In the genomic region with DNA sequence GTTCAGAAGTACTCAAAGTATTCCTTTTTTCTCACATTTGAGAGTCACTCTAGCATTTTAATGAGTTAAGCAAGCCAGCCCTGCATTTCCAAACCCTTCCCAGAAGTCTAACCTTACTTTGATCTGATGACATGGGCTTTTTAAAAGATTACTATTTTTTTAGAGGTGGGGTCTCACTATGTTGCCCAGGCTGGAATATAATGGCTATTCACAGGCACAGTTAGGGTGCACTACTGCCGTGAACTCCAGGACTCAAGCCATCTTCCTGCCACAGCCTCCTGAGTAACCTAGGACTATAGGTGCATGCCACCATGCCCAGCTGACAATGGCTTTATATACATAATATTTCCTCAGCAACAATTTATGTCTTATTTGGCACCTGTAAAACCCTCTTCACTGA, we compare ENCODE assay signal across 25 cellular contexts.
A peak's percentile ranks its signal among the peaks of the same experiment; 100 is the strongest.
DNase-seq lines count a peak whose midpoint lies in the region; ATAC-seq, FAIRE-seq and TF ChIP-seq lines count a peak whose summit lies in the region.
"Had no signal": no experiment of that assay in that cellular context is flagged by ENCODE, and none has a peak within 500 bp of the region (broad histone marks: within the 10 kb centered on the region; RNA-seq: fewer than 3 reads in every experiment).

No MANE protein-coding gene starts in this region.

- no peaks in the 10 kb centered on the region for H3K9me3 ChIP-seq in HEK293 (ENCODE audit: control insufficient read depth, insufficient read depth, low read depth, low read length)
- H3K9me3 ChIP-seq in K562 (replicated peaks; ENCODE audit: control insufficient read depth, insufficient read depth, low read depth, low read length): no peaks in the 10 kb centered on the region
- no peaks in the 10 kb centered on the region for H3K9me3 ChIP-seq in thoracic aorta
- H3K9me3 ChIP-seq: BLaER1, Caco-2 had no signal

- in situ Hi-C loops in K562 (cut with MboI): loop anchor here (10.0 kb wide), 1 partner anchor 674 kb away; no protein-coding TSS in a partner anchor

- POLR2A ChIA-PET in activated CD8-positive, alpha-beta T cell treated with anti-CD3 and anti-CD28 coated beads for 36 hours (lab: Charles Lee): no interaction called here
- POLR2A ChIA-PET in activated CD8-positive, alpha-beta T cell treated with anti-CD3 and anti-CD28 coated beads, Interleukin-2, amount 10 ng/mL, durations not matched to agents 7 days and 5 days (lab: Charles Lee): no interaction called here
- POLR2A ChIA-PET in HEK293 (lab: Yijun Ruan, JAX) (no interaction called here), K562 (lab: Yijun Ruan, JAX) (interaction anchor here (1.3 to 1.6 kb wide), 2 partner anchors 13 to 15 kb away, joined by 7 read pairs; no protein-coding TSS in a partner anchor)

- FAIRE-seq in K562 (lab: Jason Lieb, UNC): no peak
- FAIRE-seq: A204.1, G401.6, GM12892, GM19239, H1 had no signal

- no peaks in the 10 kb centered on the region for H3K27me3 Mint-ChIP-seq in activated CD8-positive, alpha-beta T cell treated with anti-CD3 and anti-CD28 coated beads for 36 hours
- H3K27me3 Mint-ChIP-seq in activated CD8-positive, alpha-beta T cell treated with anti-CD3 and anti-CD28 coated beads, Interleukin-2, amount 10 ng/mL, durations not matched to agents 7 days and 5 days (ENCODE audit: low read depth): no peaks in the 10 kb centered on the region
- H3K27me3 Mint-ChIP-seq: B cell; CD4-positive, CD25-positive, alpha-beta regulatory T cell had no signal

- H3K4me2 ChIP-seq in K562 (ENCODE audit: insufficient read depth, low read length): no peak overlapping the region
- H3K4me2 ChIP-seq: BLaER1 had no signal

- H3K4me1 Mint-ChIP-seq in activated CD8-positive, alpha-beta T cell treated with anti-CD3 and anti-CD28 coated beads for 36 hours (ENCODE audit: low read depth): no peaks in the 10 kb centered on the region
- H3K4me1 Mint-ChIP-seq in activated CD8-positive, alpha-beta T cell treated with anti-CD3 and anti-CD28 coated beads, Interleukin-2, amount 10 ng/mL, durations not matched to agents 7 days and 5 days (ENCODE audit: low read depth): no peaks in the 10 kb centered on the region
- H3K4me1 Mint-ChIP-seq: B cell had no signal

- no peak overlapping the region for H3K27ac ChIP-seq in HEK293 (ENCODE audit: extremely low read depth, low read depth, low read length)
- H3K27ac ChIP-seq in K562 (ENCODE audit: extremely low read depth, low read depth, low read length): no peak overlapping the region
- H3K27ac ChIP-seq in thoracic aorta: peak overlapping the region; percentile 47 to 60
- H3K27ac ChIP-seq: 22Rv1, BLaER1, C4-2B, GM23248 had no signal

- no peak for DNase-seq in activated CD8-positive, alpha-beta T cell treated with anti-CD3 and anti-CD28 coated beads for 36 hours
- DNase-seq in activated CD8-positive, alpha-beta T cell treated with anti-CD3 and anti-CD28 coated beads, Interleukin-2, amount 10 ng/mL, durations not matched to agents 7 days and 5 days: no peak
- DNase-seq in K562 (ENCODE audit: extremely low read depth in 1 of 4, low spot score in 3 of 4) (no peak), thoracic aorta (ENCODE audit: low spot score) (no peak), SW480 (ENCODE audit: low spot score) (no peak), NCI-H146 treated with DMSO at 0.1 percent for 48 hours (lab: John Stamatoyannopoulos, UW; ENCODE audit: unreplicated experiment) (no peak)
- DNase-seq: Caco-2; CD4-positive, CD25-positive, alpha-beta regulatory T cell; CD8-positive, alpha-beta T cell; DMS153; DND-41; GM23248; H7; HCEC 1CT had no signal

- no peaks in the 10 kb centered on the region for H3K4me1 ChIP-seq in HEK293 (ENCODE audit: control insufficient read depth, insufficient read depth, low read length)
- no peaks in the 10 kb centered on the region; a peak in 1 of 5 replicates for H3K4me1 ChIP-seq in K562 (replicated peaks in 1 of 2; ENCODE audit: control insufficient read depth in 2 of 2, insufficient read depth in 2 of 2, low read length in 2 of 2)
- H3K4me1 ChIP-seq in thoracic aorta (ENCODE audit: control insufficient read depth in 1 of 2, low read depth in 2 of 2): peaks cover 4 to 17% of the 10 kb centered on the region in 2 donors
- H3K4me1 ChIP-seq: BLaER1, Caco-2 had no signal

- H3K9me1 ChIP-seq in K562 (ENCODE audit: control insufficient read depth, insufficient read depth, low read length): no peaks in the 10 kb centered on the region

- no peaks in the 10 kb centered on the region; the same call in 1 of the 2 replicates for H4K20me1 ChIP-seq in K562 (replicated peaks; ENCODE audit: control insufficient read depth, insufficient read depth, low read length)

- H3K27me3 ChIP-seq in K562 (ENCODE audit: control insufficient read depth in 2 of 2, insufficient read depth in 2 of 2, low read length in 2 of 2) (no peaks in the 10 kb centered on the region), thoracic aorta (replicated peaks; ENCODE audit: insufficient read depth) (no peaks in the 10 kb centered on the region)
- H3K27me3 ChIP-seq: BLaER1 had no signal

- H2AFZ ChIP-seq in K562 (ENCODE audit: low read depth, low read length): no peak overlapping the region
- H2AFZ ChIP-seq: GM23248 had no signal

- no peak overlapping the region for H3K9ac ChIP-seq in K562 (ENCODE audit: insufficient read depth in 1 of 2, low read depth in 2 of 2, low read length in 2 of 2)
- H3K9ac ChIP-seq: BLaER1, GM23248 had no signal

- no peak overlapping the region for H3K4me3 Mint-ChIP-seq in activated CD8-positive, alpha-beta T cell treated with anti-CD3 and anti-CD28 coated beads for 36 hours
- H3K4me3 Mint-ChIP-seq in activated CD8-positive, alpha-beta T cell treated with anti-CD3 and anti-CD28 coated beads, Interleukin-2, amount 10 ng/mL, durations not matched to agents 7 days and 5 days: no peak overlapping the region
- H3K4me3 Mint-ChIP-seq: B cell; CD4-positive, CD25-positive, alpha-beta regulatory T cell; CD8-positive, alpha-beta T cell had no signal

- H3K9me3 Mint-ChIP-seq in activated CD8-positive, alpha-beta T cell treated with anti-CD3 and anti-CD28 coated beads for 36 hours: no peaks in the 10 kb centered on the region
- no peaks in the 10 kb centered on the region for H3K9me3 Mint-ChIP-seq in activated CD8-positive, alpha-beta T cell treated with anti-CD3 and anti-CD28 coated beads, Interleukin-2, amount 10 ng/mL, durations not matched to agents 7 days and 5 days (ENCODE audit: insufficient read depth)
- H3K9me3 Mint-ChIP-seq: CD4-positive, CD25-positive, alpha-beta regulatory T cell; CD8-positive, alpha-beta T cell had no signal

- intact Hi-C loops in activated CD8-positive, alpha-beta T cell treated with anti-CD3 and anti-CD28 coated beads for 36 hours (cut with micrococcal nuclease): loop anchor here (2.0 to 10.0 kb wide), 2 partner anchors 42 to 84 kb away; no protein-coding TSS in a partner anchor
- intact Hi-C loops in K562 (cut with micrococcal nuclease): loop anchor here (10.0 kb wide), 1 partner anchor 116 kb away; a partner anchor contains a TSS

- H3K36me3 ChIP-seq in HEK293 (ENCODE audit: control insufficient read depth in 2 of 2, insufficient read depth in 1 of 2, low read length in 2 of 2) (peaks cover 0 to 27% of the 10 kb centered on the region in 2 experiments), K562 (ENCODE audit: control insufficient read depth, insufficient read depth, low read length) (peaks cover 6% of the 10 kb centered on the region; the same call in 1 of the 3 replicates), thoracic aorta (no peaks in the 10 kb centered on the region)

- TF ChIP-seq EP300 in K562 (IDR thresholded peaks at IDR 0.05; ENCODE audit: low read length): no peak

- ATAC-seq in activated CD8-positive, alpha-beta T cell treated with anti-CD3 and anti-CD28 coated beads for 36 hours: no peak
- ATAC-seq in activated CD8-positive, alpha-beta T cell treated with anti-CD3 and anti-CD28 coated beads, Interleukin-2, amount 10 ng/mL, durations not matched to agents 7 days and 5 days: no peak
- ATAC-seq in K562 (no peak), thoracic aorta (ENCODE audit: insufficient number of reproducible peaks, low FRiP score, low read depth) (no peak), HG02973 (IDR thresholded peaks at IDR 0.05; ENCODE audit: unreplicated experiment) (no peak)
- ATAC-seq: CD8-positive, alpha-beta T cell had no signal

- H3K4me3 ChIP-seq in HEK293 (ENCODE audit: low read depth, low read length) (no peak overlapping the region), K562 (no peak overlapping the region), thoracic aorta (no peak overlapping the region)
- H3K4me3 ChIP-seq: BLaER1, GM23248 had no signal

- no peak for TF ChIP-seq CTCF in activated CD8-positive, alpha-beta T cell treated with anti-CD3 and anti-CD28 coated beads for 36 hours (IDR thresholded peaks at IDR 0.05)
- TF ChIP-seq CTCF in HEK293 (tag by site-specific recombination; IDR thresholded peaks at IDR 0.05) (no peak), K562 (IDR thresholded peaks at IDR 0.05 in 2 of 3, conservative IDR thresholded peaks at IDR 0.05 in 1 of 3; ENCODE audit: insufficient read depth in 2 of 3, low read depth in 1 of 3, low read length in 3 of 3) (no peak), thoracic aorta (IDR thresholded peaks at IDR 0.05) (no peak)

- H3K36me3 Mint-ChIP-seq in activated CD8-positive, alpha-beta T cell treated with anti-CD3 and anti-CD28 coated beads for 36 hours (ENCODE audit: low read depth): peaks cover 2% of the 10 kb centered on the region
- H3K36me3 Mint-ChIP-seq in activated CD8-positive, alpha-beta T cell treated with anti-CD3 and anti-CD28 coated beads, Interleukin-2, amount 10 ng/mL, durations not matched to agents 7 days and 5 days (ENCODE audit: low read depth): peaks cover 3% of the 10 kb centered on the region

- CTCF ChIA-PET in activated CD8-positive, alpha-beta T cell treated with anti-CD3 and anti-CD28 coated beads for 36 hours (lab: Charles Lee): interaction anchor here (1.3 to 4.4 kb wide), 2 partner anchors 9 to 19 kb away, joined by 5 to 43 read pairs; no protein-coding TSS in a partner anchor
- CTCF ChIA-PET in activated CD8-positive, alpha-beta T cell treated with anti-CD3 and anti-CD28 coated beads, Interleukin-2, amount 10 ng/mL, durations not matched to agents 7 days and 5 days (lab: Charles Lee): interaction anchor here (0.6 to 3.2 kb wide), 2 partner anchors 10 to 38 kb away, joined by 3 to 29 read pairs; no protein-coding TSS in a partner anchor
- CTCF ChIA-PET in HEK293 (lab: Yijun Ruan, JAX) (interaction anchor here (0.6 to 3.2 kb wide), 2 partner anchors 10 to 200 kb away, joined by 3 to 43 read pairs; no protein-coding TSS in a partner anchor), K562 (lab: Yijun Ruan, JAX; ENCODE audit: low intra/inter-chr PET ratio) (no interaction called here)

- WGBS in K562 (ENCODE audit: insufficient coverage, low coverage, missing lambda C conversion rate): 88% methylated on average over 1 of the region's 1 CpG

- no peak for TF ChIP-seq RAD21 in K562 (CRISPR knock-in tag; conservative IDR thresholded peaks at IDR 0.05 in 1 of 2, IDR thresholded peaks at IDR 0.05 in 1 of 2)

- H3K79me2 ChIP-seq in K562 (ENCODE audit: control insufficient read depth, insufficient read depth, low read length): no peaks in the 10 kb centered on the region

- BruUV-seq in K562 (replicated peaks; lab: Mats Ljungman, UMichigan): no TSS peak

- peak overlapping the region; percentile 27 for H3K27ac Mint-ChIP-seq in activated CD8-positive, alpha-beta T cell treated with anti-CD3 and anti-CD28 coated beads for 36 hours
- no peak overlapping the region for H3K27ac Mint-ChIP-seq in activated CD8-positive, alpha-beta T cell treated with anti-CD3 and anti-CD28 coated beads, Interleukin-2, amount 10 ng/mL, durations not matched to agents 7 days and 5 days
- H3K27ac Mint-ChIP-seq: B cell; CD4-positive, CD25-positive, alpha-beta regulatory T cell; CD8-positive, alpha-beta T cell had no signal

- TF ChIP-seq POLR2A in K562 (conservative IDR thresholded peaks at IDR 0.05): no peak

Comparison
In these comparisons a context has a peak if more than half of its experiments do, and no peak if none do; other contexts are left out.
1. H3K27ac ChIP-seq: peak in thoracic aorta (2 of 2); none in HEK293 (single experiment) and K562 (single experiment).